Comparison of ENCODE assay signal across 31 cellular contexts in the genomic region with DNA sequence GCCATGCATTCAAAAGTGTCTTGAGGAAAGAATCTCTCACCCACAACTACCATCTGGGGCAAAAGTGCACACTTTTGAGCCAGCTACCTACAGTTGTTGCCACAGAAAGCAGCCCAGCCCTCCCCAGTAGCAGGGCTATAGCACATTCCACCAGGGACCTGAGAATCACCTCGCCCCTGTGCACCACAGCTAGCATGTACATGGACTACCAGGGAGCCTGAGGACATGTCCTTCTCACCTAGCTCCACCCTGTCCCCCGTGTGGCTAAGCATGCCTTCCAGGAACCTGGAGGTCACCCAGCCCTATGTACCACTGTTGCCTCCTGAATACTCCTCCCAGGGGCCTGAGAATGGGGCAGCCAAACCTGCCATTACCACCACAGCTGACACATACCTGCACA. TPM values are rescaled to one million over a fixed set of nuclear protein-coding genes. Genes with fewer than 3 reads are reported as not detected.
"Had no signal": no experiment of that assay in that cellular context is flagged by ENCODE, and none has a peak within 500 bp of the region (broad histone marks: within the 10 kb centered on the region; RNA-seq: fewer than 3 reads in every experiment).

No MANE protein-coding gene starts in this region.

- H3K27ac Mint-ChIP-seq: mesothelial cell of epicardium; naive B cell; naive thymus-derived CD8-positive, alpha-beta T cell had no signal

- H3K9me3 ChIP-seq: esophagus squamous epithelium, gastrocnemius medialis, heart right ventricle, left lung, lower lobe of right lung, mucosa of descending colon had no signal

- H3K4me3 Mint-ChIP-seq: mesothelial cell of epicardium; naive B cell; naive thymus-derived CD8-positive, alpha-beta T cell had no signal

- H3K9me3 Mint-ChIP-seq: naive thymus-derived CD8-positive, alpha-beta T cell had no signal

- ATAC-seq: gastrocnemius medialis; heart right ventricle; left cardiac atrium; left lung; left ventricle myocardium superior; lower lobe of right lung; mucosa of descending colon; naive thymus-derived CD8-positive, alpha-beta T cell had no signal

- DNase-seq: dermis blood vessel endothelial cell; dorsolateral prefrontal cortex; effector CD4-positive, alpha-beta T cell; effector memory CD4-positive, alpha-beta T cell; esophagus squamous epithelium; foreskin fibroblast; foreskin melanocyte; gastrocnemius medialis; glutamatergic neuron; head of caudate nucleus; heart right ventricle; hippocampal formation; left cardiac atrium; left ventricle myocardium superior; lower lobe of right lung; mesenchymal stem cell; mucosa of descending colon; naive B cell; naive thymus-derived CD8-positive, alpha-beta T cell had no signal

- FAIRE-seq: endothelial cell of umbilical vein, islet of Langerhans, keratinocyte had no signal

- H3K27me3 ChIP-seq: left lung had no signal

- H3K4me3 ChIP-seq: coronary artery, dorsolateral prefrontal cortex, esophagus squamous epithelium, gastrocnemius medialis, heart right ventricle, left lung, lower lobe of right lung, mucosa of descending colon had no signal

- H3K36me3 Mint-ChIP-seq: mesothelial cell of epicardium; naive B cell; naive thymus-derived CD8-positive, alpha-beta T cell had no signal

- H3K27ac ChIP-seq: coronary artery, dorsolateral prefrontal cortex, esophagus squamous epithelium, gastrocnemius medialis, heart right ventricle, left lung, lower lobe of right lung had no signal

- H3K4me1 ChIP-seq: gastrocnemius medialis, heart right ventricle, left lung, lower lobe of right lung had no signal

- H3K4me1 Mint-ChIP-seq: naive B cell; naive thymus-derived CD8-positive, alpha-beta T cell had no signal

- H3K36me3 ChIP-seq: esophagus squamous epithelium, gastrocnemius medialis, heart right ventricle, left lung, lower lobe of right lung had no signal

RNA-seq across cellular contexts. Expression of a gene that starts 16.9 kb away (rescaled TPM):
- total RNA-seq: dermis blood vessel endothelial cell; endothelial cell of umbilical vein; epithelial cell of proximal tubule; gastrocnemius medialis; glomerular endothelial cell; heart right ventricle; kidney epithelial cell; left cardiac atrium; left lung; left ventricle myocardium superior; lower lobe of right lung; lung microvascular endothelial cell; mesenteric fat pad; mesothelial cell of epicardium; mucosa of descending colon; myocyte; naive thymus-derived CD8-positive, alpha-beta T cell had no signal
- polyA plus RNA-seq: endothelial cell of umbilical vein; heart right ventricle; naive thymus-derived CD8-positive, alpha-beta T cell had no signal

RNA-seq across cellular contexts. Expression of a gene that starts 20.4 kb away (rescaled TPM):
- total RNA-seq: dermis blood vessel endothelial cell; dorsolateral prefrontal cortex; endothelial cell of umbilical vein; epithelial cell of proximal tubule; gastrocnemius medialis; glomerular endothelial cell; heart right ventricle; kidney epithelial cell; left cardiac atrium; left lung; left ventricle myocardium superior; lower lobe of right lung; lung microvascular endothelial cell; mesenteric fat pad; mucosa of descending colon; myocyte; naive thymus-derived CD8-positive, alpha-beta T cell had no signal
- polyA plus RNA-seq: endothelial cell of umbilical vein; heart right ventricle; keratinocyte; naive thymus-derived CD8-positive, alpha-beta T cell had no signal

RNA-seq across cellular contexts. Expression of a gene that starts 39.4 kb away (rescaled TPM):
- total RNA-seq: dermis blood vessel endothelial cell; dorsolateral prefrontal cortex; endothelial cell of umbilical vein; epithelial cell of proximal tubule; gastrocnemius medialis; glomerular endothelial cell; heart right ventricle; kidney epithelial cell; left cardiac atrium; left lung; left ventricle myocardium superior; lower lobe of right lung; lung microvascular endothelial cell; mesenteric fat pad; mucosa of descending colon; myocyte; naive thymus-derived CD8-positive, alpha-beta T cell had no signal
- polyA plus RNA-seq: endothelial cell of umbilical vein; naive thymus-derived CD8-positive, alpha-beta T cell had no signal
